Comparison of ENCODE assay signal across 1 cellular context in genomic region chr5:123813937-123814624, GRCh38.
TF ChIP-seq lines count a peak whose summit lies in the region.

No MANE protein-coding gene starts in this region.

TF ChIP-seq in GM23338, 12 proteins besides CTCF, POLR2A, EP300 and RAD21:
- no peak for TF ChIP-seq REST (IDR thresholded peaks at IDR 0.05; ENCODE audit: unreplicated experiment)
- TF ChIP-seq JUNB (IDR thresholded peaks at IDR 0.05; ENCODE audit: unreplicated experiment), result no peak
- TF ChIP-seq EZH2phosphoT487 (IDR thresholded peaks at IDR 0.05; ENCODE audit: unreplicated experiment), result no peak
- TF ChIP-seq CREB1 (CRISPR knock-in tag; IDR thresholded peaks at IDR 0.05; ENCODE audit: low read depth), result no peak
- TF ChIP-seq EZH2 (IDR thresholded peaks at IDR 0.05; ENCODE audit: low read depth, unreplicated experiment), result no peak
- TF ChIP-seq, protein P1, sequence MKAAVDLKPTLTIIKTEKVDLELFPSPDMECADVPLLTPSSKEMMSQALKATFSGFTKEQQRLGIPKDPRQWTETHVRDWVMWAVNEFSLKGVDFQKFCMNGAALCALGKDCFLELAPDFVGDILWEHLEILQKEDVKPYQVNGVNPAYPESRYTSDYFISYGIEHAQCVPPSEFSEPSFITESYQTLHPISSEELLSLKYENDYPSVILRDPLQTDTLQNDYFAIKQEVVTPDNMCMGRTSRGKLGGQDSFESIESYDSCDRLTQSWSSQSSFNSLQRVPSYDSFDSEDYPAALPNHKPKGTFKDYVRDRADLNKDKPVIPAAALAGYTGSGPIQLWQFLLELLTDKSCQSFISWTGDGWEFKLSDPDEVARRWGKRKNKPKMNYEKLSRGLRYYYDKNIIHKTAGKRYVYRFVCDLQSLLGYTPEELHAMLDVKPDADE (IDR thresholded peaks at IDR 0.05), result no peak
- TF ChIP-seq ZNF331 (CRISPR knock-in tag; IDR thresholded peaks at IDR 0.05; ENCODE audit: low read depth), result no peak
- no peak for TF ChIP-seq STAT1 (IDR thresholded peaks at IDR 0.05; ENCODE audit: unreplicated experiment)
- TF ChIP-seq POLR2AphosphoS5 (IDR thresholded peaks at IDR 0.05; ENCODE audit: low read depth), result no peak
- TF ChIP-seq ZNF114 (CRISPR knock-in tag; IDR thresholded peaks at IDR 0.05), result no peak
- TF ChIP-seq ZNF462 (CRISPR knock-in tag; IDR thresholded peaks at IDR 0.05), result no peak
- TF ChIP-seq NANOG (IDR thresholded peaks at IDR 0.05; ENCODE audit: borderline replicate concordance), result no peak
